ENCODE assay signal across 11 cellular contexts in the genomic region with DNA sequence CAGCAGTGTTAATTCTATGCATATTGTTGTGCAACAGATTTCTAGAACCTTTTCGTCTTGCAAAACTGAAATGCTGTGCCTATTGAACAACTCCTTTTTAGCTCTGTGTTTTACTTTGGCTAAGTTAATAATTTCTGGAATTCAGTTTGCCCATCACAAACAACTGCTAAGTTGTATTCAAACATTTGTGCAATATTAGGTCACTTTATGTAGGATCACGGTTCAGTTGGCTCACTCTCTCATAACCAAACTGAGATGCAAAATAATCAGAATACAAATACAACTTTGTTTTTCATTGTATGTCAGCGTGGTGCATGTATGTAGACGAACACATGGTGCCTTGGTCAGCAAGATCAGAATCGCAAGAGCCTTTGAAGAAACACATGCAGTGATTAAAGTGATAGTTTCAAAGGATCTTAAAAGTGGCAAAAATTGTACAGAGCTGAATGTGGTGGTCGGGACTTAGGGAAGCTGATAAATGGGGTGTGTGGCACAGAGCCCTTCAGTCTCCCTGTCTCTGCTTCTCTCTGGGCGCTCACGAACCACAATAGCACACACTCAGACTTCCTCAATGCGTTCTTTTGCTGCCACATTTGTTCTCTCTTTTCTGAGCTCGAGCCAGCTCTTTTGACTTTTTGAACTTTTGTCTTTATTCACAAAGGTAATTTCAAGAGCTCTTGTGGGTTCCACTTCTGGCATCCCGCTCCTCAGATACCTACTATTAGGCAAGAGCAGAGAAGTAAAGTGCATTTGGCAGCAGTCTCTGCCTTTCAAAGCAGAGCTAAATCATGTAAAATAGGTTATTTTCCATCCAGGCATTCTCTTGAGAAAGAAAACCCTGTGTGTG.
DNase-seq lines count a peak whose midpoint lies in the region; ATAC-seq and TF ChIP-seq lines count a peak whose summit lies in the region.
"Had no signal": no experiment of that assay in that cellular context is flagged by ENCODE, and none has a peak within 500 bp of the region (broad histone marks: within the 10 kb centered on the region; RNA-seq: fewer than 3 reads in every experiment).

No MANE protein-coding gene starts in this region.

- no peak for TF ChIP-seq POLR2A in body of pancreas (IDR thresholded peaks at IDR 0.05)

- no peaks in the 10 kb centered on the region for H3K36me3 ChIP-seq in body of pancreas (replicated peaks in 1 of 2; ENCODE audit: insufficient read depth in 1 of 2, low read depth in 2 of 2)
- H3K36me3 ChIP-seq in mucosa of stomach (ENCODE audit: control insufficient read depth, insufficient read depth, low read length): no peaks in the 10 kb centered on the region

- intact Hi-C loops in body of pancreas (cut with DNase I): no loop called here

- H3K4me3 ChIP-seq in body of pancreas: no peak overlapping the region
- no peak overlapping the region for H3K4me3 ChIP-seq in mucosa of stomach (ENCODE audit: low read length)
- H3K4me3 ChIP-seq: skin epidermis had no signal

- 30 to 43% methylated on average over 10 to 11 of the region's 11 CpGs for WGBS in body of pancreas, 2 donors

- DNase-seq in body of pancreas: peak in 1 of 4 donors; percentile 20
- DNase-seq in NCI-H128 (lab: John Stamatoyannopoulos, UW; ENCODE audit: unreplicated experiment): no peak
- no peak for DNase-seq in COLO668 (lab: John Stamatoyannopoulos, UW; ENCODE audit: unreplicated experiment)
- no peak for DNase-seq in iPS-NIHi11 (ENCODE audit: low spot score)
- DNase-seq: activated naive CD8-positive, alpha-beta T cell treated with anti-CD3 and anti-CD28 coated beads for 36 hours; NCI-H510A had no signal

- ATAC-seq in GM18861 (IDR thresholded peaks at IDR 0.05; ENCODE audit: unreplicated experiment) (peak; percentile 63), HG02938 (IDR thresholded peaks at IDR 0.05; ENCODE audit: unreplicated experiment) (peak; percentile 43), body of pancreas (peak; percentile 62), HG03457 (IDR thresholded peaks at IDR 0.05; ENCODE audit: unreplicated experiment) (no peak)

- H3K9ac ChIP-seq in mucosa of stomach (ENCODE audit: low read length): peak overlapping the region; percentile 32

- H3K4me1 ChIP-seq in body of pancreas: peaks cover 29% of the 10 kb centered on the region
- H3K4me1 ChIP-seq in mucosa of stomach (ENCODE audit: control insufficient read depth, insufficient read depth, low read length): peaks cover 51% of the 10 kb centered on the region

- TF ChIP-seq CTCF in body of pancreas (IDR thresholded peaks at IDR 0.05): no peak

- H3K27me3 ChIP-seq in body of pancreas: no peaks in the 10 kb centered on the region
- no peaks in the 10 kb centered on the region for H3K27me3 ChIP-seq in mucosa of stomach (ENCODE audit: control insufficient read depth, insufficient read depth, low read length)

- H3K9me3 ChIP-seq in body of pancreas (no peaks in the 10 kb centered on the region), mucosa of stomach (ENCODE audit: control insufficient read depth, low read length) (no peaks in the 10 kb centered on the region)

- H3K27ac ChIP-seq in body of pancreas: peak overlapping the region; percentile 1 to 69 (median 29)
